In genomic region chr14:76958020-76958965, GRCh38 we compare ENCODE assay signal across 1 cellular context.
TF ChIP-seq lines count a peak whose summit lies in the region.

No MANE protein-coding gene starts in this region.

TF ChIP-seq in IMR-90, 13 proteins besides CTCF, POLR2A, EP300 and RAD21 (continued from another document):
- no peak for TF ChIP-seq MAZ (IDR thresholded peaks at IDR 0.05; ENCODE audit: borderline replicate concordance, low read depth, low read length)
- TF ChIP-seq FOS (IDR thresholded peaks at IDR 0.05; ENCODE audit: low read depth, low read length), result no peak
- no peak for TF ChIP-seq MXI1 (IDR thresholded peaks at IDR 0.05; ENCODE audit: borderline replicate concordance, low read depth, low read length)
- TF ChIP-seq NFE2L2 (IDR thresholded peaks at IDR 0.05; ENCODE audit: low read depth, low read length), result no peak
